ENCODE assay signal across 1 cellular context in genomic region chr2:207805566-207806226, GRCh38.
TF ChIP-seq lines count a peak whose summit lies in the region.

No MANE protein-coding gene starts in this region.

TF ChIP-seq in WTC11, 78 proteins besides CTCF, POLR2A, EP300 and RAD21 (continued from another document):
- TF ChIP-seq KAT7 (CRISPR knock-in tag; IDR thresholded peaks at IDR 0.05; ENCODE audit: borderline replicate concordance) (no peak), ATF2 (CRISPR knock-in tag; IDR thresholded peaks at IDR 0.05; ENCODE audit: borderline replicate concordance, low read depth) (no peak), ESRRA (CRISPR knock-in tag; IDR thresholded peaks at IDR 0.05; ENCODE audit: borderline replicate concordance) (no peak), MXD4 (CRISPR knock-in tag; IDR thresholded peaks at IDR 0.05; ENCODE audit: borderline replicate concordance) (no peak)
